Comparison of ENCODE assay signal across 1 cellular context in the genomic region with DNA sequence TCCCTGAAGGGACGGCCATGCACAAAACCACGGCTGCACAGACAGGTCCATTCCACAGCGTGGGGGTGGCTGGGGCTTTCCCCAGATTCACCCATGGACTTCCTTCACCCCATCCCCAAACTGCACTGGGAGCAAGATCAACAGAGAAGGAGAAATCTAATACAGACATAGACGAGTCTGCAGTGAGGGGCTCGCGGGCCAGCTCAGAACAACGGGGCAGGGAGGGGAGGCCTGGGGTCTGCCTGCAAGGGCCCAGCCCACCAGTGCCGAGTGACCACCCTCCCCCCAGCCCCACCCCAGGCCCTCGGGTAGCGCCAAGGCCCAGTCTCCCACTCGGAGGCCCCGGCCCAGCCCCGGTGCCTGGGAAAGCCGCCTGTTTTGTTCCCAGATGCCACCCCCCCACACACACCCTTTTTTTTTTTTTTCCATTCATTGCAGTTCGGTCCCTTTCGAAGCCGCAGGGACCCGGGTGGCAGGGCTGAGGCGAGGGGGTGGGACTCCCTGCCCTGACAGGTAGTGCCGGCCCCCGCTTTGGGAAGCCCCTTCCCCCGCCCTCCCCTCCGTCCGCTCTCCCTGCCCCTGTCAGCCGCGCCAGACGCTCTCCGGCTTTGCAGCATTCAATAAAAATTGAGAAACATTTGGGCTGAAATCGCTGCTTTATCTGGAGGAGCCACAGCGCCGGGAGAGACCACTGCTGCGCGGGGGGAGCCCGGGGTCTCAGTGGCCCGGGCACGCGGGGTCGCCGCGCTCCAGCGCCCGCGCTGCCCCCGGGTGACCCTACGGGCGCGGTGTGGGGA.
TF ChIP-seq lines count a peak whose summit lies in the region.

No MANE protein-coding gene starts in this region.

TF ChIP-seq in GM23338, 12 proteins besides CTCF, POLR2A, EP300 and RAD21 (continued from another document):
- TF ChIP-seq, protein P1, sequence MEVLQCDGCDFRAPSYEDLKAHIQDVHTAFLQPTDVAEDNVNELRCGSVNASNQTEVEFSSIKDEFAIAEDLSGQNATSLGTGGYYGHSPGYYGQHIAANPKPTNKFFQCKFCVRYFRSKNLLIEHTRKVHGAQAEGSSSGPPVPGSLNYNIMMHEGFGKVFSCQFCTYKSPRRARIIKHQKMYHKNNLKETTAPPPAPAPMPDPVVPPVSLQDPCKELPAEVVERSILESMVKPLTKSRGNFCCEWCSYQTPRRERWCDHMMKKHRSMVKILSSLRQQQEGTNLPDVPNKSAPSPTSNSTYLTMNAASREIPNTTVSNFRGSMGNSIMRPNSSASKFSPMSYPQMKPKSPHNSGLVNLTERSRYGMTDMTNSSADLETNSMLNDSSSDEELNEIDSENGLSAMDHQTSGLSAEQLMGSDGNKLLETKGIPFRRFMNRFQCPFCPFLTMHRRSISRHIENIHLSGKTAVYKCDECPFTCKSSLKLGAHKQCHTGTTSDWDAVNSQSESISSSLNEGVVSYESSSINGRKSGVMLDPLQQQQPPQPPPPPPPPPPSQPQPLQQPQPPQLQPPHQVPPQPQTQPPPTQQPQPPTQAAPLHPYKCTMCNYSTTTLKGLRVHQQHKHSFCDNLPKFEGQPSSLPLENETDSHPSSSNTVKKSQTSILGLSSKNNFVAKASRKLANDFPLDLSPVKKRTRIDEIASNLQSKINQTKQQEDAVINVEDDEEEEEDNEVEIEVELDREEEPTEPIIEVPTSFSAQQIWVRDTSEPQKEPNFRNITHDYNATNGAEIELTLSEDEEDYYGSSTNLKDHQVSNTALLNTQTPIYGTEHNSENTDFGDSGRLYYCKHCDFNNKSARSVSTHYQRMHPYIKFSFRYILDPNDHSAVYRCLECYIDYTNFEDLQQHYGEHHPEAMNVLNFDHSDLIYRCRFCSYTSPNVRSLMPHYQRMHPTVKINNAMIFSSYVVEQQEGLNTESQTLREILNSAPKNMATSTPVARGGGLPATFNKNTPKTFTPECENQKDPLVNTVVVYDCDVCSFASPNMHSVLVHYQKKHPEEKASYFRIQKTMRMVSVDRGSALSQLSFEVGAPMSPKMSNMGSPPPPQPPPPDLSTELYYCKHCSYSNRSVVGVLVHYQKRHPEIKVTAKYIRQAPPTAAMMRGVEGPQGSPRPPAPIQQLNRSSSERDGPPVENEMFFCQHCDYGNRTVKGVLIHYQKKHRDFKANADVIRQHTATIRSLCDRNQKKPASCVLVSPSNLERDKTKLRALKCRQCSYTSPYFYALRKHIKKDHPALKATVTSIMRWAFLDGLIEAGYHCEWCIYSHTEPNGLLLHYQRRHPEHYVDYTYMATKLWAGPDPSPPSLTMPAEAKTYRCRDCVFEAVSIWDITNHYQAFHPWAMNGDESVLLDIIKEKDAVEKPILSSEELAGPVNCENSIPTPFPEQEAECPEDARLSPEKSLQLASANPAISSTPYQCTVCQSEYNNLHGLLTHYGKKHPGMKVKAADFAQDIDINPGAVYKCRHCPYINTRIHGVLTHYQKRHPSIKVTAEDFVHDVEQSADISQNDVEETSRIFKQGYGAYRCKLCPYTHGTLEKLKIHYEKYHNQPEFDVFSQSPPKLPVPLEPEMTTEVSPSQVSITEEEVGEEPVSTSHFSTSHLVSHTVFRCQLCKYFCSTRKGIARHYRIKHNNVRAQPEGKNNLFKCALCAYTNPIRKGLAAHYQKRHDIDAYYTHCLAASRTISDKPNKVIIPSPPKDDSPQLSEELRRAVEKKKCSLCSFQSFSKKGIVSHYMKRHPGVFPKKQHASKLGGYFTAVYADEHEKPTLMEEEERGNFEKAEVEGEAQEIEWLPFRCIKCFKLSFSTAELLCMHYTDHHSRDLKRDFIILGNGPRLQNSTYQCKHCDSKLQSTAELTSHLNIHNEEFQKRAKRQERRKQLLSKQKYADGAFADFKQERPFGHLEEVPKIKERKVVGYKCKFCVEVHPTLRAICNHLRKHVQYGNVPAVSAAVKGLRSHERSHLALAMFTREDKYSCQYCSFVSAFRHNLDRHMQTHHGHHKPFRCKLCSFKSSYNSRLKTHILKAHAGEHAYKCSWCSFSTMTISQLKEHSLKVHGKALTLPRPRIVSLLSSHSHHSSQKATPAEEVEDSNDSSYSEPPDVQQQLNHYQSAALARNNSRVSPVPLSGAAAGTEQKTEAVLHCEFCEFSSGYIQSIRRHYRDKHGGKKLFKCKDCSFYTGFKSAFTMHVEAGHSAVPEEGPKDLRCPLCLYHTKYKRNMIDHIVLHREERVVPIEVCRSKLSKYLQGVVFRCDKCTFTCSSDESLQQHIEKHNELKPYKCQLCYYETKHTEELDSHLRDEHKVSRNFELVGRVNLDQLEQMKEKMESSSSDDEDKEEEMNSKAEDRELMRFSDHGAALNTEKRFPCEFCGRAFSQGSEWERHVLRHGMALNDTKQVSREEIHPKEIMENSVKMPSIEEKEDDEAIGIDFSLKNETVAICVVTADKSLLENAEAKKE (CRISPR knock-in tag; IDR thresholded peaks at IDR 0.05), result no peak
- TF ChIP-seq, protein P2, sequence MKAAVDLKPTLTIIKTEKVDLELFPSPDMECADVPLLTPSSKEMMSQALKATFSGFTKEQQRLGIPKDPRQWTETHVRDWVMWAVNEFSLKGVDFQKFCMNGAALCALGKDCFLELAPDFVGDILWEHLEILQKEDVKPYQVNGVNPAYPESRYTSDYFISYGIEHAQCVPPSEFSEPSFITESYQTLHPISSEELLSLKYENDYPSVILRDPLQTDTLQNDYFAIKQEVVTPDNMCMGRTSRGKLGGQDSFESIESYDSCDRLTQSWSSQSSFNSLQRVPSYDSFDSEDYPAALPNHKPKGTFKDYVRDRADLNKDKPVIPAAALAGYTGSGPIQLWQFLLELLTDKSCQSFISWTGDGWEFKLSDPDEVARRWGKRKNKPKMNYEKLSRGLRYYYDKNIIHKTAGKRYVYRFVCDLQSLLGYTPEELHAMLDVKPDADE (IDR thresholded peaks at IDR 0.05), result no peak
- no peak for TF ChIP-seq ZNF331 (CRISPR knock-in tag; IDR thresholded peaks at IDR 0.05; ENCODE audit: low read depth)
- no peak for TF ChIP-seq EZH2 (IDR thresholded peaks at IDR 0.05; ENCODE audit: low read depth, unreplicated experiment)
- TF ChIP-seq NANOG (IDR thresholded peaks at IDR 0.05; ENCODE audit: borderline replicate concordance), result no peak
